ENCODE assay signal across 8 cellular contexts in the genomic region with DNA sequence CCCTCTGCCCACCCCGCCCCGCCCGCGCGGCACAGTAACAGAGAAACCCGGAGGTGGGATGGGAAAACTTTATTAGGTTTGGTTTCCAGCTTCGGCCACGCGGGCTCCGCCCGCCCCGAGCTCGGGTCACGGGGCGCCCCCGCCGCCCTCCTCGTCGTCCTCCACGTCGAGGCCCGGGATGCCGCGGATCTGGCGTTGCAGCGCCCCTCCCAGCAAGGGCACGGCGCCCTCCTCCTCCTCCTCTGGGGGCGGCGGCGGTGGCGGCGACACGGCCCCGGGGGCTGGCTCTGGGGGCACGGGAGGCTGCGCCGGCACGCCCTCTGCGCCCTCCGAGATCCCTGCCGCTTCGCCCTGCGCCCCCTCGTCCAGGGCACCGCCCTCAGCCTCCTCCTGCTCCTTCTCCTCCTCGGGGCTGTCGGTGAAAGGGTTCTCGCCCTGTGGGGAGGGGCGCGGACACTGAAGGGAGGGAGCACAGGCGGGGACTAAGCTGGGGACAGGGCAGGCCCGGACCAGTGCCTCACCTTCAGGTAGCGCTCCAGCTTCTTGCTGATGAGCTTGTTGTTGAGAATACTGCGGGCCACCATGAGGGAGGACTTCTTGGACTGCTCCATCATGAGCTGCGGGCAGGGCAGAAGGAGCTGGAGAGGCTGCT. TPM values are rescaled to one million over a fixed set of nuclear protein-coding genes. Genes with fewer than 3 reads are reported as not detected.
DNase-seq lines count a peak whose midpoint lies in the region; ATAC-seq and TF ChIP-seq lines count a peak whose summit lies in the region.

No MANE protein-coding gene starts in this region.

- no peaks in the 10 kb centered on the region for H3K27me3 ChIP-seq in SU-DHL-6 (ENCODE audit: low read length)

- peaks cover 41% of the 10 kb centered on the region for H3K79me2 ChIP-seq in SU-DHL-6 (ENCODE audit: insufficient read depth, low read length)

- no peaks in the 10 kb centered on the region for H3K27me3 Mint-ChIP-seq in activated CD4-positive, alpha-beta T cell treated with anti-CD3 and anti-CD28 coated beads, Interleukin-2, amount 10 ng/mL, durations not matched to agents 7 days and 5 days
- no peaks in the 10 kb centered on the region for H3K27me3 Mint-ChIP-seq in naive B cell

- peaks cover 7% of the 10 kb centered on the region for H3K36me3 Mint-ChIP-seq in activated CD4-positive, alpha-beta T cell treated with anti-CD3 and anti-CD28 coated beads, Interleukin-2, amount 10 ng/mL, durations not matched to agents 7 days and 5 days (ENCODE audit: low read depth)
- H3K36me3 Mint-ChIP-seq in naive B cell, result no peaks in the 10 kb centered on the region

- no peaks in the 10 kb centered on the region for H3K9me2 ChIP-seq in SU-DHL-6 (replicated peaks; ENCODE audit: insufficient read depth, low read length)

- H3K4me3 Mint-ChIP-seq in activated CD4-positive, alpha-beta T cell treated with anti-CD3 and anti-CD28 coated beads, Interleukin-2, amount 10 ng/mL, durations not matched to agents 7 days and 5 days, result peak overlapping the region; percentile 87
- peak overlapping the region; percentile 93 to 100 (median 98) for H3K4me3 Mint-ChIP-seq in naive B cell

- peaks cover 31% of the 10 kb centered on the region for H3F3A ChIP-seq in SU-DHL-6 (ENCODE audit: insufficient read depth)

- peak overlapping the region; percentile 99 for H3K27ac Mint-ChIP-seq in activated CD4-positive, alpha-beta T cell treated with anti-CD3 and anti-CD28 coated beads, Interleukin-2, amount 10 ng/mL, durations not matched to agents 7 days and 5 days
- peak overlapping the region in 5 of 6 donors; percentile 79 to 100 (median 90) for H3K27ac Mint-ChIP-seq in naive B cell

- no peak for TF ChIP-seq CTCF in SU-DHL-6 (IDR thresholded peaks at IDR 0.05; ENCODE audit: insufficient read depth, low read length, poor library complexity, severe bottlenecking)

- peaks cover 6% of the 10 kb centered on the region; the same call in 1 of the 2 replicates for H4K20me1 ChIP-seq in SU-DHL-6 (ENCODE audit: low read depth, low read length)

- H3K9me3 ChIP-seq in SU-DHL-6 (ENCODE audit: insufficient read depth, low read length), result no peaks in the 10 kb centered on the region

- peak overlapping the region; percentile 87 for H3K9ac ChIP-seq in SU-DHL-6 (ENCODE audit: low read length)

- H3K4me3 ChIP-seq in SU-DHL-6 (ENCODE audit: insufficient read depth, low read length, poor library complexity, severe bottlenecking), result peak overlapping the region; percentile 64

- CTCF ChIA-PET in activated CD4-positive, alpha-beta T cell treated with anti-CD3 and anti-CD28 coated beads, Interleukin-2, amount 10 ng/mL, durations not matched to agents 7 days and 5 days (lab: Charles Lee), result interaction anchor here (0.6 to 3.6 kb wide), 12 partner anchors 12 to 1331 kb away, joined by 3 to 18 read pairs (median 3); a partner anchor contains a TSS

- ATAC-seq in GM21717 (IDR thresholded peaks at IDR 0.05; ENCODE audit: unreplicated experiment) (peak; percentile 36), naive B cell (ENCODE audit: low read depth in 2 of 2) (peak; percentile 23 to 31)

- peak; percentile 51 for DNase-seq in activated CD4-positive, alpha-beta T cell treated with anti-CD3 and anti-CD28 coated beads, Interleukin-2, amount 10 ng/mL, durations not matched to agents 7 days and 5 days
- DNase-seq in activated CD4-positive, alpha-beta T cell treated with anti-CD3 and anti-CD28 coated beads for 1 hour, result no peak
- DNase-seq in HuH-7 (ENCODE audit: low spot score), result peak; percentile 45
- DNase-seq in erythroblast (lab: John Stamatoyannopoulos, UW), result peak; percentile 82 to 84
- DNase-seq in naive B cell, result no peak
- no peak for DNase-seq in cerebellum (ENCODE audit: low spot score)

- H2AFZ ChIP-seq in SU-DHL-6 (ENCODE audit: low read depth, low read length, severe bottlenecking), result peak overlapping the region; percentile 38

- peak overlapping the region; percentile 58 for H3K4me2 ChIP-seq in SU-DHL-6 (ENCODE audit: low read depth, low read length, poor library complexity, severe bottlenecking)

- peak overlapping the region; percentile 58 for H3K27ac ChIP-seq in SU-DHL-6 (ENCODE audit: low read depth, low read length)

- H3K36me3 ChIP-seq in SU-DHL-6 (ENCODE audit: low read length), result no peaks in the 10 kb centered on the region

- TF ChIP-seq POLR2A in erythroblast (IDR thresholded peaks at IDR 0.05; ENCODE audit: low read length), result no peak

- POLR2A ChIA-PET in activated CD4-positive, alpha-beta T cell treated with anti-CD3 and anti-CD28 coated beads, Interleukin-2, amount 10 ng/mL, durations not matched to agents 7 days and 5 days (lab: Charles Lee), result interaction anchor here (1.0 to 1.7 kb wide), 2 partner anchors 39 to 87 kb away, joined by 4 to 11 read pairs; a partner anchor contains a TSS

- H3K4me1 Mint-ChIP-seq in activated CD4-positive, alpha-beta T cell treated with anti-CD3 and anti-CD28 coated beads, Interleukin-2, amount 10 ng/mL, durations not matched to agents 7 days and 5 days, result peaks cover 32% of the 10 kb centered on the region
- peaks cover 30 to 40% (median 32%) of the 10 kb centered on the region in 3 donors for H3K4me1 Mint-ChIP-seq in naive B cell

- H3K9me3 Mint-ChIP-seq in activated CD4-positive, alpha-beta T cell treated with anti-CD3 and anti-CD28 coated beads, Interleukin-2, amount 10 ng/mL, durations not matched to agents 7 days and 5 days, result no peaks in the 10 kb centered on the region
- no peaks in the 10 kb centered on the region for H3K9me3 Mint-ChIP-seq in naive B cell

RNA-seq across cellular contexts. Expression of a gene that starts 0.5 kb away (rescaled TPM):
- 10 to 100 TPM; 54.5 to 57.1 TPM for total RNA-seq in activated CD4-positive, alpha-beta T cell treated with anti-CD3 and anti-CD28 coated beads, Interleukin-2, amount 10 ng/mL, durations not matched to agents 7 days and 5 days
- polyA plus RNA-seq in naive B cell (ENCODE audit: low read depth in 6 of 6), result 10 to 100 TPM; 14.7 to 27.7 (median 17.9) TPM
- 14.0 TPM for total RNA-seq in cerebellum

RNA-seq across cellular contexts. Expression of a gene that starts 38.7 kb away (rescaled TPM):
- 10 to 100 TPM; 84.3 to 96.7 TPM for total RNA-seq in activated CD4-positive, alpha-beta T cell treated with anti-CD3 and anti-CD28 coated beads, Interleukin-2, amount 10 ng/mL, durations not matched to agents 7 days and 5 days
- 100 to 1,000 TPM in 1 of 6 donors, 10 to 100 TPM in 5; 37.8 to 103 (median 53.6) TPM for polyA plus RNA-seq in naive B cell (ENCODE audit: low read depth in 6 of 6)
- 98.3 TPM for total RNA-seq in cerebellum

RNA-seq across cellular contexts. Expression of a gene that starts 47.8 kb away (rescaled TPM):
- 100 to 1,000 TPM; 114 to 115 TPM for total RNA-seq in activated CD4-positive, alpha-beta T cell treated with anti-CD3 and anti-CD28 coated beads, Interleukin-2, amount 10 ng/mL, durations not matched to agents 7 days and 5 days
- polyA plus RNA-seq in naive B cell (ENCODE audit: low read depth in 6 of 6), result 10 to 100 TPM; 13.5 to 51.9 (median 18.4) TPM
- total RNA-seq in cerebellum, result 23.5 TPM

Comparison
In these comparisons a context has a peak if more than half of its experiments do, and no peak if none do; other contexts are left out.
1. DNase-seq: peak in activated CD4-positive, alpha-beta T cell treated with anti-CD3 and anti-CD28 coated beads, Interleukin-2, amount 10 ng/mL, durations not matched to agents 7 days and 5 days (single experiment), HuH-7 (single experiment) and erythroblast (2 of 2); none in activated CD4-positive, alpha-beta T cell treated with anti-CD3 and anti-CD28 coated beads for 1 hour (single experiment), naive B cell (single experiment) and cerebellum (single experiment).